In the genomic region with DNA sequence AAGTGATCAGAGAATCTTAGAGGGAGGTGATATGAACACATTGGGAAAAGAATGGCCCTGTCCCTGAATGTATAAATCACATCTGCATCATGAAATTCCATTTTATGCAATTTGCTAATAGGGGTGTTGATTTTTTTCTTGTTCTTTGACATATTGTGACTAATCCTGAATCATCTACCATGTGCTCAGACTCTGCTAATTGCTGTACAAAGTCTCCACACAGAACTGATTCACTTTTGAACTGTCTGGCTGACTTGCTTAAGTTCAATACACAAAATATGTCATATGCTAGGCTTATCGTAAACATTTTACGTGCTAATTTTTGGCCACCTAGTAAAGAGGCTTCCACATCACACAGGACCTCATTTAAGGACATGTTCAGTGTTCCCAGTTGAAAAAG, we compare ENCODE assay signal across 29 cellular contexts. TPM values are rescaled to one million over a fixed set of nuclear protein-coding genes. Genes with fewer than 3 reads are reported as not detected.
DNase-seq lines count a peak whose midpoint lies in the region; ATAC-seq and TF ChIP-seq lines count a peak whose summit lies in the region.
"Had no signal": no experiment of that assay in that cellular context is flagged by ENCODE, and none has a peak within 500 bp of the region (broad histone marks: within the 10 kb centered on the region; RNA-seq: fewer than 3 reads in every experiment).

No MANE protein-coding gene starts in this region.

- TF ChIP-seq CTCF in RWPE2 (IDR thresholded peaks at IDR 0.05; ENCODE audit: poor library complexity, severe bottlenecking) (no peak), epithelial cell of esophagus (IDR thresholded peaks at IDR 0.05; ENCODE audit: insufficient read depth, low read depth, low read length, missing control alignments) (no peak)

- intact Hi-C loops in left cardiac atrium (cut with DNase I) = no loop called here

- H3K9me3 ChIP-seq in RWPE2 (ENCODE audit: severe bottlenecking) = no peaks in the 10 kb centered on the region
- H3K9me3 ChIP-seq: A549, heart left ventricle, lower lobe of right lung, neutrophil, SJCRH30, stomach had no signal

- H3K36me3 ChIP-seq in RWPE2 (ENCODE audit: low read depth) = no peaks in the 10 kb centered on the region
- H3K36me3 ChIP-seq: heart left ventricle, lower lobe of right lung, neutrophil, SJCRH30, stomach had no signal

- DNase-seq in Ammon's horn (ENCODE audit: low spot score) = peak; percentile 43
- DNase-seq in RWPE2 (ENCODE audit: low spot score) = no peak
- peak; percentile 43 for DNase-seq in epithelial cell of esophagus (ENCODE audit: low read depth)
- DNase-seq in kidney tubule cell (ENCODE audit: low spot score) = peak; percentile 39
- no peak for DNase-seq in left cardiac atrium
- no peak for DNase-seq in NCI-H1092 treated with DMSO at 0.1 percent for 48 hours (lab: John Stamatoyannopoulos, UW)
- DNase-seq: activated CD4-positive, alpha-beta T cell treated with anti-CD3 and anti-CD28 coated beads for 48 hours; activated naive CD4-positive, alpha-beta T cell treated with anti-CD3 and anti-CD28 coated beads, Interleukin-2, amount 50 U/mL, for 16 hours; activated T-cell treated with anti-CD3 and anti-CD28 coated beads, Interleukin-2, amount 50 U/mL, for 72 hours; aorta; COR-L47; DND-41; effector memory CD8-positive, alpha-beta T cell; heart left ventricle; lower lobe of right lung; NCI-H1092; NCI-H2029 treated with DMSO at 0.1 percent for 48 hours; NCI-H226; NCI-H82; OCI-M1; SJCRH30; stomach; trophoblast cell had no signal

- H3K4me1 ChIP-seq in RWPE2 (ENCODE audit: insufficient read depth, poor library complexity, severe bottlenecking) = no peaks in the 10 kb centered on the region
- H3K4me1 ChIP-seq: A549, lower lobe of right lung, SJCRH30 had no signal

- ATAC-seq in RWPE2 (ENCODE audit: low read depth) = peak; percentile 80
- ATAC-seq in left cardiac atrium = no peak
- ATAC-seq in GM19452 (IDR thresholded peaks at IDR 0.05; ENCODE audit: unreplicated experiment) = no peak
- ATAC-seq in HG02588 (IDR thresholded peaks at IDR 0.05; ENCODE audit: unreplicated experiment) = no peak
- ATAC-seq: A549; activated T-cell treated with anti-CD3 and anti-CD28 coated beads, Interleukin-2, amount 50 U/mL, for 72 hours; effector memory CD8-positive, alpha-beta T cell; heart left ventricle; lower lobe of right lung had no signal

- H3K27ac ChIP-seq in RWPE2 (ENCODE audit: poor library complexity, severe bottlenecking) = no peak overlapping the region
- H3K27ac ChIP-seq: A549, heart left ventricle, lower lobe of right lung, neutrophil, SJCRH30, stomach had no signal

- no peak overlapping the region for H3K4me3 ChIP-seq in RWPE2 (ENCODE audit: severe bottlenecking)
- no peak overlapping the region for H3K4me3 ChIP-seq in epithelial cell of esophagus (ENCODE audit: low read length)
- H3K4me3 ChIP-seq: A549, heart left ventricle, lower lobe of right lung, SJCRH30, stomach had no signal

- H3K27me3 ChIP-seq in RWPE2 (ENCODE audit: insufficient read depth, poor library complexity, severe bottlenecking) = peaks cover 42% of the 10 kb centered on the region
- H3K27me3 ChIP-seq: SJCRH30 had no signal

RNA-seq across cellular contexts. Expression of a gene that starts 2.6 kb away (rescaled TPM):
- total RNA-seq in left cardiac atrium = under 1 TPM in 1 of 2 donors, not detected in 1; 0.05 TPM
- total RNA-seq: activated T-cell treated with anti-CD3 and anti-CD28 coated beads, Interleukin-2, amount 50 U/mL, for 72 hours; aorta; heart left ventricle; LHCN-M2; T-helper 1 cell treated with Interleukin-12 subunit alpha and Interleukin-12 subunit beta and Interleukin-4 antibody, amounts not matched to agents 30 ng/mL and 1 ng/mL, for 36 hours had no signal

Comparison
In these comparisons a context has a peak if more than half of its experiments do, and no peak if none do; other contexts are left out.
1. DNase-seq: peak in Ammon's horn (single experiment), epithelial cell of esophagus (single experiment) and kidney tubule cell (single experiment); none in RWPE2 (single experiment), left cardiac atrium (single experiment) and NCI-H1092 treated with DMSO at 0.1 percent for 48 hours (single experiment).